In the genomic region with DNA sequence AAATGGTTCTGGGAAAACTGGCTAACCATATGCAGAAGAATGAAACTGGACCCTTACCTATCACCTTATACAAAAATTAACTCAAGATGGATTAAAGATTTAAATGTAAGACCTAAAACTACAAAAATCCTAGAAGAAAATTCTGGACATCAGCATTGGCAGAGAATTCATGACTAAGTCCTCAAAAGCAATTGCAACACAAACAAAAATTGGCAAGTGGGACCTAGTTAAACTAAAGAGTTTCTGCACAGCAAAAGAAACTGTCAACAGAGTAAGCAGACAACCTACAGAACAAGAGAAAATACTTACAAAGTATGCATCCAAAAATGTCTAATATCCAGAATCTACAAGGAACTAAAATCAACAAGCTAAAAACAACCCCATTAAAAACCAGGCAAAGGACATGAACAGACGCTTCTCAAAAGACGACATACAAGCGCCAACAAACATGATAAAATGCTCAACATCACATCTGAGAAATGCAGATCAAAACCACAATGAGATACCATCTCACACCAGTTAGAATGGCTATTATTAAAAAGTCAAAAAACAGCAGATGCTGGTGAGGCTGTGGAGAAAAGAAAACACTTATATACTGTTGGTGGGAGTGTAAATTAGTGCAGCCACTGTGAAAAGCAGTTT, we compare ENCODE assay signal across 11 cellular contexts. TPM values are rescaled to one million over a fixed set of nuclear protein-coding genes. Genes with fewer than 3 reads are reported as not detected.
DNase-seq lines count a peak whose midpoint lies in the region; ATAC-seq, FAIRE-seq and TF ChIP-seq lines count a peak whose summit lies in the region.
"Not testable (repeated sequence)": the region's sequence is repeated elsewhere in the genome, so short reads cannot be mapped to it uniquely, and the experiment has no call there.
"Had no signal": no experiment of that assay in that cellular context is flagged by ENCODE, and none has a peak within 500 bp of the region (broad histone marks: within the 10 kb centered on the region; RNA-seq: fewer than 3 reads in every experiment).

No MANE protein-coding gene starts in this region.

- H3K9me3 Mint-ChIP-seq in activated CD4-positive, alpha-beta T cell treated with anti-CD3 and anti-CD28 coated beads for 36 hours (ENCODE audit: low read depth); activated T-cell treated with anti-CD3 and anti-CD28 coated beads, Interleukin-2, amount 50 U/mL, for 72 hours; astrocyte (ENCODE audit: unreplicated experiment); stimulated activated naive CD8-positive, alpha-beta T cell treated with anti-CD3 and anti-CD28 coated beads, Interleukin-15, Interleukin-2, amounts not matched to agents 100 ng/mL and 50 ng/mL, for 24 hours: not testable (repeated sequence)

- intact Hi-C loops in PC-3 (cut with micrococcal nuclease): not testable (repeated sequence)
- intact Hi-C loops in activated CD4-positive, alpha-beta T cell treated with anti-CD3 and anti-CD28 coated beads for 36 hours (cut with DNase I, micrococcal nuclease): loop anchor here in 1 of 2 experiments (5.0 kb wide), 1 partner anchor 1172 kb away; a partner anchor contains a TSS

- not testable (repeated sequence) for H4K20me1 ChIP-seq in PC-3 (ENCODE audit: low read length); astrocyte (ENCODE audit: insufficient read depth, low read length)

- DNase-seq in EH (ENCODE audit: low read depth) (peak; percentile 42), astrocyte (ENCODE audit: low read depth) (peak; percentile 31), fibroblast of gingiva (ENCODE audit: low read depth) (peak; percentile 5), islet precursor cell (peak; percentile 2)
- not testable (repeated sequence) for DNase-seq in PC-3; activated CD4-positive, alpha-beta T cell treated with anti-CD3 and anti-CD28 coated beads for 36 hours; activated T-cell treated with anti-CD3 and anti-CD28 coated beads, Interleukin-2, amount 50 U/mL, for 72 hours

- BruUV-seq in PC-3 (replicated peaks; lab: Mats Ljungman, UMichigan): not testable (repeated sequence)

- not testable (repeated sequence) for H3K79me2 ChIP-seq in PC-3 (ENCODE audit: low read length); astrocyte (ENCODE audit: insufficient read depth, low read length)

- POLR2A ChIA-PET in PC-3 (lab: Charles Lee; ENCODE audit: unreplicated experiment); activated CD4-positive, alpha-beta T cell treated with anti-CD3 and anti-CD28 coated beads for 36 hours (lab: Charles Lee): not testable (repeated sequence)

- peak overlapping the region; percentile 27; the same call in 1 of the 2 replicates for H3K4me2 ChIP-seq in PC-3 (ENCODE audit: low read length)
- H3K4me2 ChIP-seq in astrocyte (ENCODE audit: low read length): not testable (repeated sequence)

- not testable (repeated sequence) for H3K27me3 ChIP-seq in PC-3 (ENCODE audit: low read length); astrocyte (ENCODE audit: insufficient read depth, low read length)

- H3K27ac Mint-ChIP-seq in activated CD4-positive, alpha-beta T cell treated with anti-CD3 and anti-CD28 coated beads for 36 hours; astrocyte (ENCODE audit: unreplicated experiment); stimulated activated naive CD8-positive, alpha-beta T cell treated with anti-CD3 and anti-CD28 coated beads, Interleukin-15, Interleukin-2, amounts not matched to agents 100 ng/mL and 50 ng/mL, for 24 hours: not testable (repeated sequence)
- peak overlapping the region; percentile 22 for H3K27ac Mint-ChIP-seq in activated T-cell treated with anti-CD3 and anti-CD28 coated beads, Interleukin-2, amount 50 U/mL, for 72 hours

- H3K27ac ChIP-seq in PC-3 (ENCODE audit: low read length); astrocyte (ENCODE audit: low read depth, low read length): not testable (repeated sequence)

- peak overlapping the region; percentile 24 for H3K4me3 Mint-ChIP-seq in activated CD4-positive, alpha-beta T cell treated with anti-CD3 and anti-CD28 coated beads for 36 hours
- H3K4me3 Mint-ChIP-seq in activated T-cell treated with anti-CD3 and anti-CD28 coated beads, Interleukin-2, amount 50 U/mL, for 72 hours: peak overlapping the region; percentile 25 to 87
- not testable (repeated sequence) for H3K4me3 Mint-ChIP-seq in astrocyte (ENCODE audit: unreplicated experiment)
- peak overlapping the region; percentile 35 for H3K4me3 Mint-ChIP-seq in stimulated activated naive CD8-positive, alpha-beta T cell treated with anti-CD3 and anti-CD28 coated beads, Interleukin-15, Interleukin-2, amounts not matched to agents 100 ng/mL and 50 ng/mL, for 24 hours

- H3K9me3 ChIP-seq in PC-3 (ENCODE audit: low read length); astrocyte (ENCODE audit: insufficient read depth, low read depth, low read length): not testable (repeated sequence)

- H3K36me3 Mint-ChIP-seq in activated CD4-positive, alpha-beta T cell treated with anti-CD3 and anti-CD28 coated beads for 36 hours (ENCODE audit: low read depth); activated T-cell treated with anti-CD3 and anti-CD28 coated beads, Interleukin-2, amount 50 U/mL, for 72 hours (ENCODE audit: insufficient read depth in 2 of 2); astrocyte (ENCODE audit: low read depth, unreplicated experiment); stimulated activated naive CD8-positive, alpha-beta T cell treated with anti-CD3 and anti-CD28 coated beads, Interleukin-15, Interleukin-2, amounts not matched to agents 100 ng/mL and 50 ng/mL, for 24 hours (ENCODE audit: low read depth): not testable (repeated sequence)

- H3K4me1 Mint-ChIP-seq in activated CD4-positive, alpha-beta T cell treated with anti-CD3 and anti-CD28 coated beads for 36 hours: peaks cover 41% of the 10 kb centered on the region
- H3K4me1 Mint-ChIP-seq in activated T-cell treated with anti-CD3 and anti-CD28 coated beads, Interleukin-2, amount 50 U/mL, for 72 hours (ENCODE audit: low read depth): peaks cover 26% of the 10 kb centered on the region
- not testable (repeated sequence) for H3K4me1 Mint-ChIP-seq in astrocyte (ENCODE audit: low read depth, unreplicated experiment)
- H3K4me1 Mint-ChIP-seq in stimulated activated naive CD8-positive, alpha-beta T cell treated with anti-CD3 and anti-CD28 coated beads, Interleukin-15, Interleukin-2, amounts not matched to agents 100 ng/mL and 50 ng/mL, for 24 hours (ENCODE audit: low read depth): peaks cover 48% of the 10 kb centered on the region

- H3F3A ChIP-seq in PC-3 (ENCODE audit: low read length, unreplicated experiment): not testable (repeated sequence)

- not testable (repeated sequence) for H3K4me3 ChIP-seq in PC-3 (ENCODE audit: low read length); astrocyte (ENCODE audit: insufficient read depth, low read depth, low read length)

- CTCF ChIA-PET in PC-3 (lab: Charles Lee); activated CD4-positive, alpha-beta T cell treated with anti-CD3 and anti-CD28 coated beads for 36 hours (lab: Charles Lee): not testable (repeated sequence)

- not testable (repeated sequence) for H3K9ac ChIP-seq in PC-3 (ENCODE audit: low read length); astrocyte (ENCODE audit: low read length)

- not testable (repeated sequence) for H2AFZ ChIP-seq in PC-3 (ENCODE audit: low read length); astrocyte (ENCODE audit: low read depth, low read length)

- FAIRE-seq in astrocyte (lab: Jason Lieb, UNC): peak; percentile 77

- H3K9me2 ChIP-seq in PC-3 (replicated peaks; ENCODE audit: low read length): not testable (repeated sequence)

- ATAC-seq in PC-3; activated CD4-positive, alpha-beta T cell treated with anti-CD3 and anti-CD28 coated beads for 36 hours; activated T-cell treated with anti-CD3 and anti-CD28 coated beads, Interleukin-2, amount 50 U/mL, for 72 hours (replicated peaks in 1 of 2): not testable (repeated sequence)

- H3K36me3 ChIP-seq in PC-3 (ENCODE audit: low read depth, low read length); astrocyte (ENCODE audit: insufficient read depth, low read length): not testable (repeated sequence)

- not testable (repeated sequence) for H3K4me1 ChIP-seq in PC-3 (ENCODE audit: insufficient read depth, low read length); astrocyte (ENCODE audit: insufficient read depth, low read length)

- H3K27me3 Mint-ChIP-seq in activated CD4-positive, alpha-beta T cell treated with anti-CD3 and anti-CD28 coated beads for 36 hours; astrocyte (ENCODE audit: low read depth, unreplicated experiment); stimulated activated naive CD8-positive, alpha-beta T cell treated with anti-CD3 and anti-CD28 coated beads, Interleukin-15, Interleukin-2, amounts not matched to agents 100 ng/mL and 50 ng/mL, for 24 hours: not testable (repeated sequence)
- H3K27me3 Mint-ChIP-seq in activated T-cell treated with anti-CD3 and anti-CD28 coated beads, Interleukin-2, amount 50 U/mL, for 72 hours (ENCODE audit: low read depth): peaks cover 54% of the 10 kb centered on the region

- not testable (repeated sequence) for TF ChIP-seq CTCF in PC-3 (conservative IDR thresholded peaks at IDR 0.05; ENCODE audit: low read depth, low read length); astrocyte (IDR thresholded peaks at IDR 0.05; ENCODE audit: insufficient read depth, low read depth, low read length)

RNA-seq across cellular contexts. Expression of a gene that starts 15.7 kb away (rescaled TPM):
- total RNA-seq in PC-3 (2014; rRNA removed) (68.4 and 72.9 TPM in 2 replicates), astrocyte (127 and 130 TPM in 2 replicates)
- 10 to 100 TPM; 52.6 to 64.3 TPM for total RNA-seq in activated CD4-positive, alpha-beta T cell treated with anti-CD3 and anti-CD28 coated beads for 36 hours
- 10 to 100 TPM; 64.6 to 84.7 TPM for total RNA-seq in activated T-cell treated with anti-CD3 and anti-CD28 coated beads, Interleukin-2, amount 50 U/mL, for 72 hours

RNA-seq across cellular contexts. Expression of a gene that starts 20.1 kb away (rescaled TPM):
- 21.7 and 25.9 TPM in 2 replicates for total RNA-seq in PC-3 (2014; rRNA removed)
- 10 to 100 TPM; 29.4 to 37.4 TPM for total RNA-seq in activated CD4-positive, alpha-beta T cell treated with anti-CD3 and anti-CD28 coated beads for 36 hours
- 10 to 100 TPM; 26.7 to 28.1 TPM for total RNA-seq in activated T-cell treated with anti-CD3 and anti-CD28 coated beads, Interleukin-2, amount 50 U/mL, for 72 hours
- total RNA-seq in astrocyte: 12.4 and 13.6 TPM in 2 replicates

RNA-seq across cellular contexts. Expression of a gene that starts 29.0 kb away (rescaled TPM):
- total RNA-seq in PC-3 (2014; rRNA removed): not detected in 2 replicates
- not detected for total RNA-seq in activated CD4-positive, alpha-beta T cell treated with anti-CD3 and anti-CD28 coated beads for 36 hours
- not detected for total RNA-seq in activated T-cell treated with anti-CD3 and anti-CD28 coated beads, Interleukin-2, amount 50 U/mL, for 72 hours
- not detected in 2 replicates for total RNA-seq in astrocyte
- total RNA-seq: Calu3, HT1080, PC-9 had no signal
